In genomic region chr16:20383106-20384029, GRCh38 we compare ENCODE assay signal across 10 cellular contexts. TPM values are rescaled to one million over a fixed set of nuclear protein-coding genes. Genes with fewer than 3 reads are reported as not detected.
DNase-seq lines count a peak whose midpoint lies in the region; ATAC-seq, FAIRE-seq and TF ChIP-seq lines count a peak whose summit lies in the region.
"Had no signal": no experiment of that assay in that cellular context is flagged by ENCODE, and none has a peak within 500 bp of the region (broad histone marks: within the 10 kb centered on the region; RNA-seq: fewer than 3 reads in every experiment).

No MANE protein-coding gene starts in this region.

- CTCF ChIA-PET in H1 (lab: Charles Lee; ENCODE audit: partially characterized antibody) = interaction anchor here (0.5 to 7.6 kb wide), 45 partner anchors 8 to 828 kb away, joined by 3 to 114 read pairs (median 4); partner anchors contain the start of gene VPS35L

- POLR2A ChIA-PET in H1 (lab: Charles Lee; ENCODE audit: partially characterized antibody) = interaction anchor here (0.7 to 1.5 kb wide), 2 partner anchors 23 to 483 kb away, joined by 3 read pairs; no protein-coding TSS in a partner anchor

- peak; percentile 50 for DNase-seq in DMS114 treated with DMSO at 0.1 percent for 48 hours (lab: John Stamatoyannopoulos, UW; ENCODE audit: unreplicated experiment)
- DNase-seq in NCI-H510A (lab: John Stamatoyannopoulos, UW) = peak; percentile 75
- peak; percentile 63 for DNase-seq in activated CD4-positive, alpha-beta T cell treated with anti-CD3 and anti-CD28 coated beads for 48 hours
- peak; percentile 67 to 82 for DNase-seq in H1 (ENCODE audit: low read depth in 1 of 2, low spot score in 2 of 2)
- peak; percentile 91 for DNase-seq in mesendoderm

- peak overlapping the region; percentile 91 for H2AFZ ChIP-seq in H1 (ENCODE audit: low read length)

- no peak overlapping the region for H3K4me3 ChIP-seq in H1 (ENCODE audit: extremely low read depth in 1 of 4, insufficient read depth in 2 of 4, low read depth in 3 of 4, low read length in 4 of 4)
- H3K4me3 ChIP-seq in mesendoderm (ENCODE audit: low read length) = no peak overlapping the region

- peak; percentile 45 for ATAC-seq in HG02759 (IDR thresholded peaks at IDR 0.05; ENCODE audit: unreplicated experiment)
- peak; percentile 73 for ATAC-seq in stimulated activated memory B cell treated with anti-CD40 and anti-IgM and Interleukin-4, amounts not matched to agents 10 μg/mL and 1 μg/mL and 100 μg/mL, for 72 hours
- no peak for ATAC-seq in HG03439 (IDR thresholded peaks at IDR 0.05; ENCODE audit: unreplicated experiment)

- WGBS in H1 (ENCODE audit: extremely low coverage in 1 of 2, insufficient coverage in 1 of 2, insufficient read length in 1 of 2, insufficient replicate concordance in 2 of 2, low coverage in 1 of 2, low lambda C conversion rate in 2 of 2, missing lambda C conversion rate in 1 of 2), 2 experiments = 54% methylated on average over 8 of the region's 11 CpGs; no CpG with 5 or more reads in 1 of the 2 experiments
- no CpG with 5 or more reads among the region's 11 CpGs for WGBS in mesendoderm (ENCODE audit: extremely low coverage, insufficient coverage, low lambda C conversion rate)

- H3K56ac ChIP-seq in H1 (replicated peaks; ENCODE audit: insufficient read length, low read depth, low read length) (no peak overlapping the region), mesendoderm (ENCODE audit: low read length) (no peak overlapping the region)

- no peak for TF ChIP-seq EP300 in H1 (IDR thresholded peaks at IDR 0.05; ENCODE audit: borderline replicate concordance in 1 of 2, low read depth in 2 of 2, low read length in 2 of 2)

- H3K79me1 ChIP-seq in H1 (ENCODE audit: low read depth, low read length) = no peaks in the 10 kb centered on the region; the same call in 1 of the 2 replicates
- H3K79me1 ChIP-seq in mesendoderm (ENCODE audit: low read length) = no peaks in the 10 kb centered on the region

- H3K9ac ChIP-seq in H1 (replicated peaks in 1 of 4; ENCODE audit: extremely low read depth in 1 of 4, low read depth in 3 of 4, low read length in 3 of 4) (no peak overlapping the region), mesendoderm (ENCODE audit: low read length) (no peak overlapping the region)

- H2BK20ac ChIP-seq in H1 (ENCODE audit: low read length) = no peak overlapping the region

- TF ChIP-seq POLR2A in H1 (IDR thresholded peaks at IDR 0.05; ENCODE audit: control extremely low read depth in 1 of 2, low read depth in 2 of 2, low read length in 2 of 2) = no peak

- H3K9me3 ChIP-seq in H1 (ENCODE audit: insufficient read depth in 2 of 2, low read depth in 1 of 2, low read length in 1 of 2) = no peaks in the 10 kb centered on the region

- H3K4me1 Mint-ChIP-seq in stimulated activated memory B cell treated with anti-CD40 and anti-IgM and Interleukin-4, amounts not matched to agents 10 μg/mL and 1 μg/mL and 100 μg/mL, for 72 hours = peaks cover 4% of the 10 kb centered on the region

- H4K8ac ChIP-seq in H1 (ENCODE audit: extremely low read depth, insufficient read depth, low read length) (peak overlapping the region; percentile 3), mesendoderm (ENCODE audit: low read depth, low read length) (no peak overlapping the region)

- H3K4ac ChIP-seq in H1 (replicated peaks; ENCODE audit: insufficient read length, low read depth, low read length) (no peak overlapping the region), mesendoderm (ENCODE audit: low read depth, low read length) (no peak overlapping the region)

- TF ChIP-seq RAD21 in H1 (IDR thresholded peaks at IDR 0.05 in 1 of 2, conservative IDR thresholded peaks at IDR 0.05 in 1 of 2; ENCODE audit: low read depth in 2 of 2, low read length in 2 of 2) = peak; percentile 92 to 97

- no peaks in the 10 kb centered on the region for H3K36me3 ChIP-seq in H1 (ENCODE audit: control insufficient read depth in 2 of 4, insufficient read depth in 4 of 4, low read length in 3 of 4)
- H3K36me3 ChIP-seq in mesendoderm (ENCODE audit: control insufficient read depth, insufficient read depth, low read length) = no peaks in the 10 kb centered on the region

- H3K9me3 Mint-ChIP-seq in stimulated activated memory B cell treated with anti-CD40 and anti-IgM and Interleukin-4, amounts not matched to agents 10 μg/mL and 1 μg/mL and 100 μg/mL, for 72 hours = no peaks in the 10 kb centered on the region

- no peak overlapping the region for H2BK5ac ChIP-seq in H1 (ENCODE audit: low read depth, low read length)
- no peak overlapping the region for H2BK5ac ChIP-seq in mesendoderm (ENCODE audit: low read length)

- no peak overlapping the region for H3K27ac Mint-ChIP-seq in stimulated activated memory B cell treated with anti-CD40 and anti-IgM and Interleukin-4, amounts not matched to agents 10 μg/mL and 1 μg/mL and 100 μg/mL, for 72 hours

- H3K36me3 Mint-ChIP-seq in stimulated activated memory B cell treated with anti-CD40 and anti-IgM and Interleukin-4, amounts not matched to agents 10 μg/mL and 1 μg/mL and 100 μg/mL, for 72 hours = no peaks in the 10 kb centered on the region

- H4K20me1 ChIP-seq in H1 (replicated peaks in 1 of 2; ENCODE audit: control insufficient read depth in 1 of 2, insufficient read depth in 2 of 2, low read length in 2 of 2) = no peaks in the 10 kb centered on the region

- H4K91ac ChIP-seq in H1 (replicated peaks; ENCODE audit: insufficient read length, low read length) = no peak overlapping the region

- H2AK5ac ChIP-seq in H1 (ENCODE audit: low read depth, low read length) (no peak overlapping the region), mesendoderm (ENCODE audit: low read length) (no peak overlapping the region)

- H2BK120ac ChIP-seq in H1 (replicated peaks; ENCODE audit: low read depth, low read length) (no peak overlapping the region), mesendoderm (ENCODE audit: low read depth, low read length) (no peak overlapping the region)

- peaks cover 2% of the 10 kb centered on the region; the same call in 1 of the 2 replicates for H3K23me2 ChIP-seq in H1 (ENCODE audit: low read depth, low read length)

- no peak overlapping the region for H3K23ac ChIP-seq in H1 (ENCODE audit: insufficient read length)
- no peak overlapping the region for H3K23ac ChIP-seq in mesendoderm (ENCODE audit: low read length)

- H4K5ac ChIP-seq in H1 (ENCODE audit: insufficient read length, low read depth, low read length) (no peak overlapping the region), mesendoderm (ENCODE audit: low read length) (no peak overlapping the region)

- no peak overlapping the region for H3K4me3 Mint-ChIP-seq in stimulated activated memory B cell treated with anti-CD40 and anti-IgM and Interleukin-4, amounts not matched to agents 10 μg/mL and 1 μg/mL and 100 μg/mL, for 72 hours

- H3K79me2 ChIP-seq in H1 (ENCODE audit: control insufficient read depth in 1 of 2, insufficient read depth in 2 of 2, low read length in 2 of 2) (no peaks in the 10 kb centered on the region), mesendoderm (ENCODE audit: control insufficient read depth, insufficient read depth, low read length) (no peaks in the 10 kb centered on the region)

- no peak overlapping the region for H3K27ac ChIP-seq in H1 (ENCODE audit: low read depth, low read length)
- no peak overlapping the region for H3K27ac ChIP-seq in mesendoderm (ENCODE audit: low read depth, low read length)

- H3K4me2 ChIP-seq in H1 (ENCODE audit: insufficient read depth in 1 of 2, low read depth in 2 of 2, low read length in 2 of 2) (no peak overlapping the region; a peak in 1 of 4 replicates), mesendoderm (ENCODE audit: low read length) (no peak overlapping the region)

- peak; percentile 50 to 94 (median 88) for TF ChIP-seq CTCF in H1 (IDR thresholded peaks at IDR 0.05; ENCODE audit: control extremely low read depth in 1 of 3, insufficient read depth in 1 of 3, low read depth in 1 of 3, low read length in 3 of 3)

- H3K27me3 ChIP-seq in H1 (replicated peaks in 1 of 4; ENCODE audit: control insufficient read depth in 3 of 4, extremely low read depth in 1 of 4, insufficient read depth in 3 of 4, low read length in 3 of 4) = no peaks in the 10 kb centered on the region
- no peaks in the 10 kb centered on the region for H3K27me3 ChIP-seq in mesendoderm (ENCODE audit: insufficient read depth, low read length, poor library complexity)

- H3K14ac ChIP-seq in H1 (ENCODE audit: insufficient read length) = no peak overlapping the region

- no peak overlapping the region for H3K18ac ChIP-seq in H1 (ENCODE audit: extremely low read depth, low read length)
- H3K18ac ChIP-seq in mesendoderm (ENCODE audit: low read length) = no peak overlapping the region

- peaks cover 21% of the 10 kb centered on the region for H3K27me3 Mint-ChIP-seq in stimulated activated memory B cell treated with anti-CD40 and anti-IgM and Interleukin-4, amounts not matched to agents 10 μg/mL and 1 μg/mL and 100 μg/mL, for 72 hours

- FAIRE-seq in H1 (lab: Jason Lieb, UNC) = peak; percentile 69

- H2BK15ac ChIP-seq in H1 (ENCODE audit: low read length) (no peak overlapping the region), mesendoderm (replicated peaks; ENCODE audit: low read depth) (no peak overlapping the region)

- H2BK12ac ChIP-seq in H1 (ENCODE audit: low read depth, low read length) = peak overlapping the region; percentile 64; the same call in 1 of the 2 replicates

- H3K4me1 ChIP-seq in H1 (replicated peaks in 1 of 4; ENCODE audit: control insufficient read depth in 3 of 4, insufficient read depth in 4 of 4, low read length in 3 of 4) (peaks cover 0 to 5% (median 2%) of the 10 kb centered on the region in 4 experiments; a peak in 4 of 7 replicates), mesendoderm (ENCODE audit: control insufficient read depth, low read depth, low read length) (no peaks in the 10 kb centered on the region)

RNA-seq across cellular contexts. Expression of gene PDILT, which starts 21.2 kb away (rescaled TPM):
- not detected in 2 replicates for total RNA-seq in H1 (2021; fragmentation: NEBNext Ultra II Directional; extraction: Animal tissue kit (Norgen Biotek cat#: 25700))
- not detected in 2 replicates for polyA plus RNA-seq in H1 (2011; rRNA removed)
- polyA plus RNA-seq in H1 (2011; cell fraction: cytosol; rRNA removed) = not detected
- not detected for polyA plus RNA-seq in H1 (2011; cell fraction: nucleus; rRNA removed)
- polyA plus RNA-seq in H1 (2012, experiment 1 of 2) = not detected in 4 replicates
- not detected for polyA plus RNA-seq in H1 (2012, experiment 2 of 2)
- not detected for polyA plus RNA-seq in H1 (2013, experiment 1 of 2)
- polyA plus RNA-seq in H1 (2013, experiment 2 of 2) = not detected
- not detected in 2 replicates for polyA minus RNA-seq in H1 (2011; rRNA and poly(A)+ RNA removed)
- polyA minus RNA-seq in H1 (2011; cell fraction: cytosol; rRNA and poly(A)+ RNA removed) = not detected
- not detected for polyA minus RNA-seq in H1 (2011; cell fraction: nucleus; rRNA and poly(A)+ RNA removed)
- not detected for polyA plus RNA-seq in mesendoderm (2013, experiment 1 of 2)
- not detected for polyA plus RNA-seq in mesendoderm (2013, experiment 2 of 2)
- total RNA-seq: T-helper 1 cell treated with Interleukin-12 subunit alpha and Interleukin-12 subunit beta and Interleukin-4 antibody, amounts not matched to agents 30 ng/mL and 1 ng/mL, for 36 hours; urinary bladder had no signal
- polyA plus RNA-seq: urinary bladder had no signal

RNA-seq across cellular contexts. Expression of gene ACSM5, which starts 26.0 kb away (rescaled TPM):
- not detected in 2 replicates for total RNA-seq in H1 (2021; fragmentation: NEBNext Ultra II Directional; extraction: Animal tissue kit (Norgen Biotek cat#: 25700))
- polyA plus RNA-seq in H1 (2011; rRNA removed) = not detected in 2 replicates
- not detected for polyA plus RNA-seq in H1 (2011; cell fraction: cytosol; rRNA removed)
- polyA plus RNA-seq in H1 (2011; cell fraction: nucleus; rRNA removed) = not detected
- not detected in 4 replicates for polyA plus RNA-seq in H1 (2012, experiment 1 of 2)
- not detected for polyA plus RNA-seq in H1 (2012, experiment 2 of 2)
- polyA plus RNA-seq in H1 (2013, experiment 1 of 2) = not detected
- not detected for polyA plus RNA-seq in H1 (2013, experiment 2 of 2)
- polyA minus RNA-seq in H1 (2011; rRNA and poly(A)+ RNA removed) = not detected in 2 replicates
- polyA minus RNA-seq in H1 (2011; cell fraction: cytosol; rRNA and poly(A)+ RNA removed) = not detected
- not detected for polyA minus RNA-seq in H1 (2011; cell fraction: nucleus; rRNA and poly(A)+ RNA removed)
- not detected for polyA plus RNA-seq in mesendoderm (2013, experiment 1 of 2)
- polyA plus RNA-seq in mesendoderm (2013, experiment 2 of 2) = not detected
- total RNA-seq: T-helper 1 cell treated with Interleukin-12 subunit alpha and Interleukin-12 subunit beta and Interleukin-4 antibody, amounts not matched to agents 30 ng/mL and 1 ng/mL, for 36 hours had no signal

RNA-seq across cellular contexts. Expression of gene UMOD, which starts 30.9 kb away (rescaled TPM):
- total RNA-seq in H1 (2021; fragmentation: NEBNext Ultra II Directional; extraction: Animal tissue kit (Norgen Biotek cat#: 25700)) = not detected in 2 replicates
- not detected in 2 replicates for polyA plus RNA-seq in H1 (2011; rRNA removed)
- polyA plus RNA-seq in H1 (2011; cell fraction: cytosol; rRNA removed) = not detected
- not detected for polyA plus RNA-seq in H1 (2011; cell fraction: nucleus; rRNA removed)
- not detected in 4 replicates for polyA plus RNA-seq in H1 (2012, experiment 1 of 2)
- not detected for polyA plus RNA-seq in H1 (2012, experiment 2 of 2)
- polyA plus RNA-seq in H1 (2013, experiment 1 of 2) = not detected
- not detected for polyA plus RNA-seq in H1 (2013, experiment 2 of 2)
- polyA minus RNA-seq in H1 (2011; rRNA and poly(A)+ RNA removed) = not detected in 2 replicates
- polyA minus RNA-seq in H1 (2011; cell fraction: cytosol; rRNA and poly(A)+ RNA removed) = not detected
- polyA minus RNA-seq in H1 (2011; cell fraction: nucleus; rRNA and poly(A)+ RNA removed) = not detected
- not detected for polyA plus RNA-seq in mesendoderm (2013, experiment 1 of 2)
- not detected for polyA plus RNA-seq in mesendoderm (2013, experiment 2 of 2)
- total RNA-seq: T-helper 1 cell treated with Interleukin-12 subunit alpha and Interleukin-12 subunit beta and Interleukin-4 antibody, amounts not matched to agents 30 ng/mL and 1 ng/mL, for 36 hours; urinary bladder had no signal
- polyA plus RNA-seq: urinary bladder had no signal

RNA-seq across cellular contexts. Expression of gene GP2, which starts 56.1 kb away (rescaled TPM):
- total RNA-seq in H1 (2021; fragmentation: NEBNext Ultra II Directional; extraction: Animal tissue kit (Norgen Biotek cat#: 25700)) = not detected in 2 replicates
- polyA plus RNA-seq in H1 (2011; rRNA removed) = not detected in 2 replicates
- not detected for polyA plus RNA-seq in H1 (2011; cell fraction: cytosol; rRNA removed)
- not detected for polyA plus RNA-seq in H1 (2011; cell fraction: nucleus; rRNA removed)
- not detected in 4 replicates for polyA plus RNA-seq in H1 (2012, experiment 1 of 2)
- polyA plus RNA-seq in H1 (2012, experiment 2 of 2) = not detected
- polyA plus RNA-seq in H1 (2013, experiment 1 of 2) = not detected
- not detected for polyA plus RNA-seq in H1 (2013, experiment 2 of 2)
- 1.2 TPM in 1 of 2 replicates, not detected in the other for polyA minus RNA-seq in H1 (2011; rRNA and poly(A)+ RNA removed)
- not detected for polyA minus RNA-seq in H1 (2011; cell fraction: cytosol; rRNA and poly(A)+ RNA removed)
- polyA minus RNA-seq in H1 (2011; cell fraction: nucleus; rRNA and poly(A)+ RNA removed) = not detected
- polyA plus RNA-seq in mesendoderm (2013, experiment 1 of 2) = not detected
- not detected for polyA plus RNA-seq in mesendoderm (2013, experiment 2 of 2)
- total RNA-seq: T-helper 1 cell treated with Interleukin-12 subunit alpha and Interleukin-12 subunit beta and Interleukin-4 antibody, amounts not matched to agents 30 ng/mL and 1 ng/mL, for 36 hours had no signal
